In genomic region chrX:48035891-48036290, GRCh38 we compare ENCODE assay signal across 34 cellular contexts. TPM values are rescaled to one million over a fixed set of nuclear protein-coding genes. Genes with fewer than 3 reads are reported as not detected.
"Had no signal": no experiment of that assay in that cellular context is flagged by ENCODE, and none has a peak within 500 bp of the region (broad histone marks: within the 10 kb centered on the region; RNA-seq: fewer than 3 reads in every experiment).

No MANE protein-coding gene starts in this region.

- H3K36me3 ChIP-seq: esophagus squamous epithelium, left lung, neural progenitor cell, prostate gland, uterus had no signal

- H3K9me3 Mint-ChIP-seq: stimulated activated memory B cell treated with anti-CD40 and anti-IgM and Interleukin-4, amounts not matched to agents 10 μg/mL and 1 μg/mL and 100 μg/mL, for 72 hours; stimulated activated naive CD8-positive, alpha-beta T cell treated with anti-CD3 and anti-CD28 coated beads, Interleukin-15, amount 100 ng/mL, for 72 hours had no signal

- H3K27me3 Mint-ChIP-seq: activated CD4-positive, alpha-beta T cell treated with anti-CD3 and anti-CD28 coated beads for 36 hours; activated CD8-positive, alpha-beta memory T cell treated with anti-CD3 and anti-CD28 coated beads, Interleukin-2, amount 10 ng/mL, durations not matched to agents 7 days and 5 days; activated naive CD8-positive, alpha-beta T cell; naive thymus-derived CD4-positive, alpha-beta T cell; stimulated activated memory B cell treated with anti-CD40 and anti-IgM and Interleukin-4, amounts not matched to agents 10 μg/mL and 1 μg/mL and 100 μg/mL, for 72 hours; stimulated activated naive CD8-positive, alpha-beta T cell treated with anti-CD3 and anti-CD28 coated beads, Interleukin-15, amount 100 ng/mL, for 72 hours; type B pancreatic cell had no signal

- DNase-seq: activated CD4-positive, alpha-beta T cell treated with anti-CD3 and anti-CD28 coated beads for 36 hours; activated CD4-positive, CD25-positive, alpha-beta regulatory T cell; activated CD8-positive, alpha-beta memory T cell treated with anti-CD3 and anti-CD28 coated beads, Interleukin-2, amount 10 ng/mL, durations not matched to agents 7 days and 5 days; activated CD8-positive, alpha-beta T cell treated with anti-CD3 and anti-CD28 coated beads, Interleukin-2, amount 10 ng/mL, durations not matched to agents 7 days and 5 days; activated naive CD4-positive, alpha-beta T cell; activated T-cell treated with anti-CD3 and anti-CD28 coated beads, Interleukin-2, amount 50 U/mL, for 48 hours; aorta; body of pancreas; endodermal cell; esophagus squamous epithelium; head of caudate nucleus; hypothalamus; kidney glomerular epithelial cell; left lung; naive thymus-derived CD4-positive, alpha-beta T cell; retina; stimulated activated CD4-positive, alpha-beta T cell treated with anti-CD3 and anti-CD28 coated beads, Interleukin-4, amount 100 ng/mL, for 4 hours; stimulated activated CD8-positive, alpha-beta memory T cell treated with anti-CD3 and anti-CD28 coated beads, Interleukin-4, amount 100 ng/mL, for 48 hours; stimulated activated naive CD8-positive, alpha-beta T cell treated with anti-CD3 and anti-CD28 coated beads, Interleukin-15, amount 100 ng/mL, for 72 hours; substantia nigra; uterus had no signal

- H3K27ac ChIP-seq: body of pancreas, epithelial cell of prostate, esophagus squamous epithelium, left lung, neural progenitor cell, prostate gland, skin epidermis, uterus had no signal

- H3K4me3 ChIP-seq: body of pancreas, esophagus squamous epithelium, left lung, neural progenitor cell, prostate gland, skin epidermis, uterus had no signal

- H3K9me3 ChIP-seq: body of pancreas, esophagus squamous epithelium, left lung, prostate gland, uterus had no signal

- H3K27me3 ChIP-seq: body of pancreas, esophagus squamous epithelium, left lung, neural progenitor cell, uterus had no signal

- H3K27ac Mint-ChIP-seq: activated CD4-positive, alpha-beta T cell treated with anti-CD3 and anti-CD28 coated beads for 36 hours; activated CD8-positive, alpha-beta memory T cell treated with anti-CD3 and anti-CD28 coated beads, Interleukin-2, amount 10 ng/mL, durations not matched to agents 7 days and 5 days; activated CD8-positive, alpha-beta T cell treated with anti-CD3 and anti-CD28 coated beads, Interleukin-2, amount 10 ng/mL, durations not matched to agents 7 days and 5 days; activated naive CD8-positive, alpha-beta T cell; endodermal cell; naive thymus-derived CD4-positive, alpha-beta T cell; neural progenitor cell; stimulated activated memory B cell treated with anti-CD40 and anti-IgM and Interleukin-4, amounts not matched to agents 10 μg/mL and 1 μg/mL and 100 μg/mL, for 72 hours; stimulated activated naive CD8-positive, alpha-beta T cell treated with anti-CD3 and anti-CD28 coated beads, Interleukin-15, amount 100 ng/mL, for 72 hours; type B pancreatic cell had no signal

- ATAC-seq: activated CD4-positive, alpha-beta T cell treated with anti-CD3 and anti-CD28 coated beads for 36 hours; activated CD8-positive, alpha-beta memory T cell treated with anti-CD3 and anti-CD28 coated beads, Interleukin-2, amount 10 ng/mL, durations not matched to agents 7 days and 5 days; activated CD8-positive, alpha-beta T cell treated with anti-CD3 and anti-CD28 coated beads, Interleukin-2, amount 10 ng/mL, durations not matched to agents 7 days and 5 days; body of pancreas; left lung; naive thymus-derived CD4-positive, alpha-beta T cell; sciatic nerve; stimulated activated memory B cell treated with anti-CD40 and anti-IgM and Interleukin-4, amounts not matched to agents 10 μg/mL and 1 μg/mL and 100 μg/mL, for 72 hours; stimulated activated naive CD8-positive, alpha-beta T cell treated with anti-CD3 and anti-CD28 coated beads, Interleukin-15, amount 100 ng/mL, for 72 hours had no signal

- H3K4me1 ChIP-seq: body of pancreas, esophagus squamous epithelium, left lung, neural progenitor cell, prostate gland, uterus had no signal

- H3K4me1 Mint-ChIP-seq: activated CD4-positive, alpha-beta T cell treated with anti-CD3 and anti-CD28 coated beads for 36 hours; activated CD8-positive, alpha-beta memory T cell treated with anti-CD3 and anti-CD28 coated beads, Interleukin-2, amount 10 ng/mL, durations not matched to agents 7 days and 5 days; endodermal cell; naive thymus-derived CD4-positive, alpha-beta T cell; stimulated activated memory B cell treated with anti-CD40 and anti-IgM and Interleukin-4, amounts not matched to agents 10 μg/mL and 1 μg/mL and 100 μg/mL, for 72 hours; stimulated activated naive CD8-positive, alpha-beta T cell treated with anti-CD3 and anti-CD28 coated beads, Interleukin-15, amount 100 ng/mL, for 72 hours had no signal

- H3K4me3 Mint-ChIP-seq: activated CD4-positive, alpha-beta T cell treated with anti-CD3 and anti-CD28 coated beads for 36 hours; activated CD8-positive, alpha-beta memory T cell treated with anti-CD3 and anti-CD28 coated beads, Interleukin-2, amount 10 ng/mL, durations not matched to agents 7 days and 5 days; activated CD8-positive, alpha-beta T cell treated with anti-CD3 and anti-CD28 coated beads, Interleukin-2, amount 10 ng/mL, durations not matched to agents 7 days and 5 days; activated naive CD8-positive, alpha-beta T cell; endodermal cell; naive thymus-derived CD4-positive, alpha-beta T cell; neural progenitor cell; stimulated activated memory B cell treated with anti-CD40 and anti-IgM and Interleukin-4, amounts not matched to agents 10 μg/mL and 1 μg/mL and 100 μg/mL, for 72 hours; stimulated activated naive CD8-positive, alpha-beta T cell treated with anti-CD3 and anti-CD28 coated beads, Interleukin-15, amount 100 ng/mL, for 72 hours; type B pancreatic cell had no signal

- H3K36me3 Mint-ChIP-seq: activated CD8-positive, alpha-beta memory T cell treated with anti-CD3 and anti-CD28 coated beads, Interleukin-2, amount 10 ng/mL, durations not matched to agents 7 days and 5 days; neural progenitor cell had no signal

RNA-seq across cellular contexts. Expression of gene SPACA5, which starts 29.1 kb away (rescaled TPM):
- total RNA-seq: activated CD4-positive, alpha-beta T cell treated with anti-CD3 and anti-CD28 coated beads for 36 hours; activated CD8-positive, alpha-beta memory T cell treated with anti-CD3 and anti-CD28 coated beads, Interleukin-2, amount 10 ng/mL, durations not matched to agents 7 days and 5 days; activated CD8-positive, alpha-beta T cell treated with anti-CD3 and anti-CD28 coated beads, Interleukin-2, amount 10 ng/mL, durations not matched to agents 7 days and 5 days; aorta; body of pancreas; cerebellum; endodermal cell; esophagus squamous epithelium; left lung; lung microvascular endothelial cell; mesenteric fat pad; omental fat pad; prostate gland; sciatic nerve; T-helper 1 cell treated with Interleukin-12 subunit alpha and Interleukin-12 subunit beta and Interleukin-4 antibody, amounts not matched to agents 30 ng/mL and 1 ng/mL, for 36 hours; uterus had no signal
- polyA plus RNA-seq: aorta had no signal
